Comparison of ENCODE assay signal across 1 cellular context in genomic region chr22:43159484-43160178, GRCh38.
TF ChIP-seq lines count a peak whose summit lies in the region.

No MANE protein-coding gene starts in this region.

TF ChIP-seq in IMR-90, 13 proteins besides CTCF, POLR2A, EP300 and RAD21:
- TF ChIP-seq RFX5 (IDR thresholded peaks at IDR 0.05; ENCODE audit: low read depth, low read length) (no peak), MAFK (IDR thresholded peaks at IDR 0.05; ENCODE audit: low read depth, low read length) (no peak), SMC3 (IDR thresholded peaks at IDR 0.05; ENCODE audit: low read depth, low read length) (0 out of 2 replicates have a peak, but pooled peaks have one; percentile 12), CEBPB (IDR thresholded peaks at IDR 0.05; ENCODE audit: low read depth, low read length) (peak; percentile 36; the same call in 1 of the 2 replicates)
